Comparison of ENCODE assay signal across 8 cellular contexts in the genomic region with DNA sequence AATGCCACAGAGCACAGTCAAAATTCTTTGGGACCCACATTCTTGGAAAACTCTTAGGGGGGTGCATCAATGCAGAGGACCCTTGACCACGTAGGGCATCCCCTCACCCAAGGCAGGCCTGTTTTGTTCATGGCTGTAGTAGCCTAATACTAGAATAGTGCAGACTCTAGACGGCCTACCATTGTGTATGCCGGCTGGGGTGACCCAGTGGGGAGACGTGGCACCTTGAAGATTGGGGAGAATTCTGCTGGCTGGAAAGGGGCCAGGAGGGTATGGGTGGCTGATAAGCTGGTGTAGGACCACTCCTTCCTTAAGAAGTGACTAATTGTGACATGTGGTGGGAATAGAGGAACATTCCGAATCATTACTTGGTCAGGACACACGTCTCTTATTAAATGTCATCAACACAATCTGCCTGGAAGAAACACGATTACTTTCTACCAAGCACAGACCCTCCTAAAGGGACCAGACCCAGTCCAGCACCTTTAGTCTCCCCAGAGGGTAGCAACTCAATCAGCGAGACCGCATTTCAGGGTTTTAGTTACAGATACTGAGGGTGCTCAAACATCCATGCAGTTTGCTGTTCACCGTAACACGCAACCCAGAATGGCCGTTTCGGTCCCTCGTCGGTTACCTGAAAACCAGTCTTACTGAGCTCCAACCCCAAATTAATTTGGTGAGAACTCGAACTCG. TPM values are rescaled to one million over a fixed set of nuclear protein-coding genes. Genes with fewer than 3 reads are reported as not detected.
A peak's percentile ranks its signal among the peaks of the same experiment; 100 is the strongest.
DNase-seq lines count a peak whose midpoint lies in the region; ATAC-seq lines count a peak whose summit lies in the region.

No MANE protein-coding gene starts in this region.

- intact Hi-C loops in activated CD4-positive, alpha-beta memory T cell treated with anti-CD3 and anti-CD28 coated beads for 36 hours (cut with micrococcal nuclease) = loop anchor here (10.0 kb wide), 1 partner anchor 330 kb away; the partner anchor contains the start of gene MTMR10

- ATAC-seq in stimulated activated memory B cell treated with anti-CD40 and anti-IgM and Interleukin-4, amounts not matched to agents 10 μg/mL and 1 μg/mL and 100 μg/mL, for 72 hours = no peak
- ATAC-seq in GM19467 (IDR thresholded peaks at IDR 0.05; ENCODE audit: unreplicated experiment) (no peak), GM21526 (IDR thresholded peaks at IDR 0.05; ENCODE audit: low FRiP score, unreplicated experiment) (no peak)

- in situ Hi-C loops in HAP-1 (cut with MboI; ENCODE audit: low sequenced_read_pairs) = loop anchor here (10.0 kb wide), 1 partner anchor 110 kb away; no protein-coding TSS in a partner anchor

- no peaks in the 10 kb centered on the region for H3K36me3 ChIP-seq in HAP-1 (replicated peaks)
- H3K36me3 ChIP-seq in iPS DF 6.9 (ENCODE audit: control insufficient read depth, insufficient read depth, low read length) = no peaks in the 10 kb centered on the region; the same call in 1 of the 2 replicates

- CTCF ChIA-PET in activated CD4-positive, alpha-beta memory T cell treated with anti-CD3 and anti-CD28 coated beads for 36 hours (lab: Charles Lee) = interaction anchor here (0.6 to 2.3 kb wide), 8 partner anchors 38 to 347 kb away, joined by 3 to 18 read pairs (median 4); no protein-coding TSS in a partner anchor

- H3K27me3 ChIP-seq in HAP-1 (ENCODE audit: low read depth) (no peaks in the 10 kb centered on the region), iPS DF 6.9 (ENCODE audit: control insufficient read depth, insufficient read depth, low read length) (no peaks in the 10 kb centered on the region)

- H3K27ac Mint-ChIP-seq in activated CD4-positive, alpha-beta memory T cell treated with anti-CD3 and anti-CD28 coated beads for 36 hours = peak overlapping the region; percentile 91
- peak overlapping the region; percentile 98 for H3K27ac Mint-ChIP-seq in stimulated activated memory B cell treated with anti-CD40 and anti-IgM and Interleukin-4, amounts not matched to agents 10 μg/mL and 1 μg/mL and 100 μg/mL, for 72 hours

- no peak overlapping the region for H3K27ac ChIP-seq in iPS DF 6.9 (ENCODE audit: low read length)

- H3K4me3 Mint-ChIP-seq in activated CD4-positive, alpha-beta memory T cell treated with anti-CD3 and anti-CD28 coated beads for 36 hours = peak overlapping the region; percentile 88
- peak overlapping the region; percentile 97 for H3K4me3 Mint-ChIP-seq in stimulated activated memory B cell treated with anti-CD40 and anti-IgM and Interleukin-4, amounts not matched to agents 10 μg/mL and 1 μg/mL and 100 μg/mL, for 72 hours

- peaks cover 14% of the 10 kb centered on the region for H3K36me3 Mint-ChIP-seq in activated CD4-positive, alpha-beta memory T cell treated with anti-CD3 and anti-CD28 coated beads for 36 hours
- peaks cover 17% of the 10 kb centered on the region for H3K36me3 Mint-ChIP-seq in stimulated activated memory B cell treated with anti-CD40 and anti-IgM and Interleukin-4, amounts not matched to agents 10 μg/mL and 1 μg/mL and 100 μg/mL, for 72 hours

- POLR2A ChIA-PET in activated CD4-positive, alpha-beta memory T cell treated with anti-CD3 and anti-CD28 coated beads for 36 hours (lab: Charles Lee) = interaction anchor here (1.2 to 3.0 kb wide), 6 partner anchors 17 to 110 kb away, joined by 3 to 31 read pairs (median 16); no protein-coding TSS in a partner anchor

- peaks cover 7% of the 10 kb centered on the region for H3K9me3 Mint-ChIP-seq in activated CD4-positive, alpha-beta memory T cell treated with anti-CD3 and anti-CD28 coated beads for 36 hours
- H3K9me3 Mint-ChIP-seq in stimulated activated memory B cell treated with anti-CD40 and anti-IgM and Interleukin-4, amounts not matched to agents 10 μg/mL and 1 μg/mL and 100 μg/mL, for 72 hours = no peaks in the 10 kb centered on the region

- H3K9me3 ChIP-seq in HAP-1 (no peaks in the 10 kb centered on the region), iPS DF 6.9 (ENCODE audit: control insufficient read depth, insufficient read depth, low read length) (no peaks in the 10 kb centered on the region)

- no CpG with 5 or more reads among the region's 17 CpGs for WGBS in iPS DF 6.9 (ENCODE audit: insufficient coverage, insufficient read length)

- no peaks in the 10 kb centered on the region for H3K27me3 Mint-ChIP-seq in activated CD4-positive, alpha-beta memory T cell treated with anti-CD3 and anti-CD28 coated beads for 36 hours
- no peaks in the 10 kb centered on the region for H3K27me3 Mint-ChIP-seq in stimulated activated memory B cell treated with anti-CD40 and anti-IgM and Interleukin-4, amounts not matched to agents 10 μg/mL and 1 μg/mL and 100 μg/mL, for 72 hours

- DNase-seq in HAP-1 (ENCODE audit: low spot score in 2 of 2) (no peak), iPS DF 6.9 (ENCODE audit: low read depth, low spot score) (no peak), NCI-H1436 treated with DMSO at 0.1 percent for 48 hours (lab: John Stamatoyannopoulos, UW) (no peak), COLO829 (ENCODE audit: low spot score) (no peak)
- no peak for DNase-seq in activated CD4-positive, alpha-beta memory T cell treated with anti-CD3 and anti-CD28 coated beads for 36 hours

- H3K4me1 ChIP-seq in HAP-1 (peaks cover 3% of the 10 kb centered on the region), iPS DF 6.9 (ENCODE audit: control insufficient read depth, insufficient read depth, low read length) (peaks cover 1% of the 10 kb centered on the region; the same call in 1 of the 2 replicates)

- H3K4me1 Mint-ChIP-seq in activated CD4-positive, alpha-beta memory T cell treated with anti-CD3 and anti-CD28 coated beads for 36 hours (ENCODE audit: low read depth) = peaks cover 22% of the 10 kb centered on the region
- H3K4me1 Mint-ChIP-seq in stimulated activated memory B cell treated with anti-CD40 and anti-IgM and Interleukin-4, amounts not matched to agents 10 μg/mL and 1 μg/mL and 100 μg/mL, for 72 hours = peaks cover 51% of the 10 kb centered on the region

- H3K4me3 ChIP-seq in HAP-1 (peak overlapping the region; percentile 62), iPS DF 6.9 (ENCODE audit: low read length) (peak overlapping the region; percentile 98; the same call in 1 of the 2 replicates)

RNA-seq across cellular contexts. Expression of gene KLF13, which starts 1.8 kb away (rescaled TPM):
- 100 to 1,000 TPM; 134 to 145 TPM for total RNA-seq in activated CD4-positive, alpha-beta memory T cell treated with anti-CD3 and anti-CD28 coated beads for 36 hours
